Comparison of ENCODE assay signal across 20 cellular contexts in genomic region chr2:165530-165929, GRCh38.
"Had no signal": no experiment of that assay in that cellular context is flagged by ENCODE, and none has a peak within 500 bp of the region (broad histone marks: within the 10 kb centered on the region; RNA-seq: fewer than 3 reads in every experiment).

No MANE protein-coding gene starts in this region.

- ATAC-seq: foreskin keratinocyte, gastrocnemius medialis, left lung, left ventricle myocardium superior, mucosa of descending colon had no signal

- H3K36me3 ChIP-seq: esophagus muscularis mucosa, gastrocnemius medialis, heart right ventricle, left lung, lower lobe of right lung had no signal

- H3K9me3 ChIP-seq: esophagus muscularis mucosa, gastrocnemius medialis, heart right ventricle, left lung, lower lobe of right lung, mucosa of descending colon had no signal

- H3K27ac ChIP-seq: coronary artery, dorsolateral prefrontal cortex, esophagus muscularis mucosa, foreskin keratinocyte, gastrocnemius medialis, heart right ventricle, left lung, lower lobe of right lung had no signal

- H3K4me1 ChIP-seq: esophagus muscularis mucosa, foreskin keratinocyte, gastrocnemius medialis, heart right ventricle, left lung, lower lobe of right lung had no signal

- FAIRE-seq: endothelial cell of umbilical vein had no signal

- H3K27me3 ChIP-seq: foreskin keratinocyte, gastrocnemius medialis had no signal

- H3K4me3 ChIP-seq: coronary artery, dorsolateral prefrontal cortex, esophagus muscularis mucosa, gastrocnemius medialis, heart right ventricle, left lung, lower lobe of right lung, mucosa of descending colon had no signal

- DNase-seq: dermis blood vessel endothelial cell; dorsolateral prefrontal cortex; effector CD4-positive, alpha-beta T cell; effector memory CD4-positive, alpha-beta T cell; foreskin keratinocyte; gastrocnemius medialis; glutamatergic neuron; head of caudate nucleus; heart right ventricle; hippocampal formation; islet precursor cell; left cardiac atrium; left lung; left ventricle myocardium superior; lower lobe of right lung; mesenchymal stem cell; mucosa of descending colon had no signal
